Comparison of ENCODE assay signal across 8 cellular contexts in genomic region chr18:58044370-58045264, GRCh38. TPM values are rescaled to one million over a fixed set of nuclear protein-coding genes. Genes with fewer than 3 reads are reported as not detected.
DNase-seq lines count a peak whose midpoint lies in the region; ATAC-seq lines count a peak whose summit lies in the region.

No MANE protein-coding gene starts in this region.

- intact Hi-C loops in right cardiac atrium (cut with DNase I), result loop anchor here in 3 of 4 donors (5.0 to 10.0 kb wide), 2 partner anchors 78 to 280 kb away; no protein-coding TSS in a partner anchor

- peaks cover 21% of the 10 kb centered on the region for H3K27me3 Mint-ChIP-seq in activated naive CD8-positive, alpha-beta T cell treated with anti-CD3 and anti-CD28 coated beads, Interleukin-2, amount 50 U/mL, for 24 hours

- peak overlapping the region; percentile 91 for H3K4me3 Mint-ChIP-seq in activated naive CD8-positive, alpha-beta T cell treated with anti-CD3 and anti-CD28 coated beads, Interleukin-2, amount 50 U/mL, for 24 hours

- WGBS in right cardiac atrium, result under 1% methylated on average over 95 of the region's 95 CpGs

- H3K9me3 ChIP-seq in SJSA1 (replicated peaks), result 0 out of 2 replicates have a peak, but pooled peaks cover 3% of the 10 kb centered on the region
- H3K9me3 ChIP-seq in right cardiac atrium (ENCODE audit: control insufficient read depth, low read length), result no peaks in the 10 kb centered on the region

- H3K27me3 ChIP-seq in SJSA1 (replicated peaks), result no peaks in the 10 kb centered on the region
- no peaks in the 10 kb centered on the region for H3K27me3 ChIP-seq in right cardiac atrium (ENCODE audit: control insufficient read depth, insufficient read depth)

- peak overlapping the region; percentile 94 for H3K4me3 ChIP-seq in SJSA1
- peak overlapping the region; percentile 92 for H3K4me3 ChIP-seq in right cardiac atrium (ENCODE audit: low read length)

- ATAC-seq in GM19438 (IDR thresholded peaks at IDR 0.05; ENCODE audit: low read depth, unreplicated experiment), result peak; percentile 32
- peak; percentile 40 for ATAC-seq in HG03460 (IDR thresholded peaks at IDR 0.05; ENCODE audit: unreplicated experiment)
- peak; percentile 37 for ATAC-seq in activated naive CD8-positive, alpha-beta T cell treated with anti-CD3 and anti-CD28 coated beads, Interleukin-2, amount 50 U/mL, for 24 hours
- ATAC-seq in right cardiac atrium, result peak; percentile 35 to 36

- H3K36me3 Mint-ChIP-seq in activated naive CD8-positive, alpha-beta T cell treated with anti-CD3 and anti-CD28 coated beads, Interleukin-2, amount 50 U/mL, for 24 hours (ENCODE audit: low read depth), result no peaks in the 10 kb centered on the region

- H3K27ac Mint-ChIP-seq in activated naive CD8-positive, alpha-beta T cell treated with anti-CD3 and anti-CD28 coated beads, Interleukin-2, amount 50 U/mL, for 24 hours, result peak overlapping the region; percentile 76

- H3K27ac ChIP-seq in SJSA1 (no peak overlapping the region), right cardiac atrium (ENCODE audit: low read length) (peak overlapping the region; percentile 55)

- DNase-seq in COR-L47 (lab: John Stamatoyannopoulos, UW), result peak; percentile 72
- peak; percentile 52 to 57 for DNase-seq in SJSA1 (ENCODE audit: low read depth in 1 of 2, low spot score in 2 of 2)
- DNase-seq in activated naive CD8-positive, alpha-beta T cell treated with anti-CD3 and anti-CD28 coated beads, Interleukin-2, amount 50 U/mL, for 24 hours, result peak; percentile 72
- peak; percentile 57 to 79 (median 70) for DNase-seq in right cardiac atrium
- DNase-seq in retina, result peak; percentile 82
- DNase-seq in T1000 (lab: John Stamatoyannopoulos, UW), result no peak

- H3K9me3 Mint-ChIP-seq in activated naive CD8-positive, alpha-beta T cell treated with anti-CD3 and anti-CD28 coated beads, Interleukin-2, amount 50 U/mL, for 24 hours, result no peaks in the 10 kb centered on the region

- H3K4me1 ChIP-seq in SJSA1 (replicated peaks) (peaks cover 42% of the 10 kb centered on the region), right cardiac atrium (ENCODE audit: control insufficient read depth, insufficient read depth, low read length) (no peaks in the 10 kb centered on the region)

- H3K36me3 ChIP-seq in SJSA1, result peaks cover 8% of the 10 kb centered on the region

- H3K4me1 Mint-ChIP-seq in activated naive CD8-positive, alpha-beta T cell treated with anti-CD3 and anti-CD28 coated beads, Interleukin-2, amount 50 U/mL, for 24 hours, result peaks cover 28% of the 10 kb centered on the region

RNA-seq across cellular contexts. Expression of gene NEDD4L, which starts 0.6 kb away (rescaled TPM):
- total RNA-seq in SJSA1 (2014; rRNA removed; shearing (Covaris generic)), result 31.7 and 36.0 TPM in 2 replicates
- total RNA-seq in right cardiac atrium, result 10 to 100 TPM; 72.6 to 87.5 (median 76.0) TPM
- 25.7 TPM for polyA plus RNA-seq in right cardiac atrium
